23 cellular contexts compared by ENCODE assay signal in genomic region chr4:6723851-6724250, GRCh38. TPM values are rescaled to one million over a fixed set of nuclear protein-coding genes. Genes with fewer than 3 reads are reported as not detected.
A peak's percentile ranks its signal among the peaks of the same experiment; 100 is the strongest.
DNase-seq lines count a peak whose midpoint lies in the region; ATAC-seq, FAIRE-seq and TF ChIP-seq lines count a peak whose summit lies in the region.
"Had no signal": no experiment of that assay in that cellular context is flagged by ENCODE, and none has a peak within 500 bp of the region (broad histone marks: within the 10 kb centered on the region; RNA-seq: fewer than 3 reads in every experiment).

No MANE protein-coding gene starts in this region.

- peaks cover 3% of the 10 kb centered on the region for H3K36me3 Mint-ChIP-seq in activated naive CD4-positive, alpha-beta T cell treated with anti-CD3 and anti-CD28 coated beads, Interleukin-2, amount 10 ng/mL, durations not matched to agents 7 days and 5 days
- H3K36me3 Mint-ChIP-seq: IgD-negative memory B cell had no signal

- 89 to 94% (median 92%) methylated on average over 6 to 8 of the region's 8 CpGs for WGBS in adrenal gland, 4 donors
- WGBS in HepG2 (ENCODE audit: low lambda C conversion rate) = 27% methylated on average over 3 of the region's 8 CpGs
- WGBS in smooth muscle cell (ENCODE audit: low lambda C conversion rate) = 91% methylated on average over 8 of the region's 8 CpGs

- in situ Hi-C loops in HepG2 (cut with HindIII; ENCODE audit: extremely low pct_ligation_motif_present, low pct_unique_long_range_greater_than_20kb) = loop anchor here (5.0 kb wide), 1 partner anchor 153 kb away; no protein-coding TSS in a partner anchor

- H3K4me3 Mint-ChIP-seq in activated naive CD4-positive, alpha-beta T cell treated with anti-CD3 and anti-CD28 coated beads, Interleukin-2, amount 10 ng/mL, durations not matched to agents 7 days and 5 days = no peak overlapping the region
- H3K4me3 Mint-ChIP-seq: CD8-positive, alpha-beta memory T cell; HFFc6; IgD-negative memory B cell had no signal

- 0 out of 2 replicates have a peak, but pooled peaks have one; percentile 17 for TF ChIP-seq RAD21 in HepG2 (CRISPR knock-in tag; IDR thresholded peaks at IDR 0.05)

- peaks cover 7% of the 10 kb centered on the region for H4K20me1 ChIP-seq in BLaER1
- H4K20me1 ChIP-seq in HepG2 (ENCODE audit: insufficient read depth, low read length) = no peaks in the 10 kb centered on the region
- H4K20me1 ChIP-seq in smooth muscle cell (ENCODE audit: low read depth) = no peaks in the 10 kb centered on the region

- BruUV-seq in HepG2 (replicated peaks; lab: Mats Ljungman, UMichigan) = no TSS peak

- H2AFZ ChIP-seq in HepG2 (ENCODE audit: low read length) = no peak overlapping the region
- no peak overlapping the region for H2AFZ ChIP-seq in smooth muscle cell (ENCODE audit: low read depth)

- H3K27ac ChIP-seq in BLaER1 (peak overlapping the region; percentile 22; the same call in 1 of the 2 replicates), adrenal gland (peak overlapping the region in 3 of 5 donors; percentile 26 to 82 (median 74)), HepG2 (ENCODE audit: extremely low read length, insufficient read depth, low read length) (no peak overlapping the region), smooth muscle cell (ENCODE audit: low read depth) (peak overlapping the region; percentile 81)
- H3K27ac ChIP-seq: BLaER1 treated with 17β-estradiol and CSF1 and Interleukin-3, amounts not matched to agents 10 nM and 100 nM had no signal

- H3K4me1 Mint-ChIP-seq in activated naive CD4-positive, alpha-beta T cell treated with anti-CD3 and anti-CD28 coated beads, Interleukin-2, amount 10 ng/mL, durations not matched to agents 7 days and 5 days = peaks cover 27% of the 10 kb centered on the region

- no peak for TF ChIP-seq EP300 in HepG2 (IDR thresholded peaks at IDR 0.05; ENCODE audit: low read depth in 2 of 2, low read length in 2 of 2)
- no peak for TF ChIP-seq EP300 in HepG2 (CRISPR knock-in tag; IDR thresholded peaks at IDR 0.05; ENCODE audit: borderline replicate concordance)

- no peak overlapping the region for H3K27ac Mint-ChIP-seq in activated naive CD4-positive, alpha-beta T cell treated with anti-CD3 and anti-CD28 coated beads, Interleukin-2, amount 10 ng/mL, durations not matched to agents 7 days and 5 days
- H3K27ac Mint-ChIP-seq: CD8-positive, alpha-beta memory T cell; IgD-negative memory B cell had no signal

- no peaks in the 10 kb centered on the region for H3K36me3 ChIP-seq in BLaER1
- H3K36me3 ChIP-seq in adrenal gland (replicated peaks in 1 of 2) = no peaks in the 10 kb centered on the region
- H3K36me3 ChIP-seq in HepG2 (replicated peaks in 1 of 2; ENCODE audit: control insufficient read depth in 1 of 2, insufficient read depth in 2 of 2, low read length in 2 of 2) = no peaks in the 10 kb centered on the region
- H3K36me3 ChIP-seq in smooth muscle cell (ENCODE audit: low read depth) = no peaks in the 10 kb centered on the region
- H3K36me3 ChIP-seq: BLaER1 treated with 17β-estradiol and CSF1 and Interleukin-3, amounts not matched to agents 10 nM and 100 nM had no signal

- peak in 1 of 7 donors; percentile 22 for DNase-seq in adrenal gland
- DNase-seq in HepG2 (ENCODE audit: low spot score) = no peak
- DNase-seq in smooth muscle cell (lab: John Stamatoyannopoulos, UW; ENCODE audit: unreplicated experiment) = no peak
- DNase-seq in activated naive CD4-positive, alpha-beta T cell treated with anti-CD3 and anti-CD28 coated beads, Interleukin-2, amount 10 ng/mL, durations not matched to agents 7 days and 5 days = no peak
- no peak for DNase-seq in effector CD8-positive, alpha-beta T cell (lab: John Stamatoyannopoulos, UW)
- DNase-seq in NCI-H774 (lab: John Stamatoyannopoulos, UW) = no peak
- no peak for DNase-seq in activated naive CD4-positive, alpha-beta T cell (lab: John Stamatoyannopoulos, UW)
- DNase-seq: 8988T; CD8-positive, alpha-beta memory T cell; COR-L47; DMS 273 treated with DMSO at 0.1 percent for 48 hours; DMS53; DND-41; EL; GOT3; H7 had no signal

- intact Hi-C loops in adrenal gland (cut with DNase I) (loop anchor here (5.0 to 10.0 kb wide), 3 partner anchors 51 to 353 kb away; no protein-coding TSS in a partner anchor), HepG2 (cut with micrococcal nuclease; ENCODE audit: unreplicated experiment) (loop anchor here (5.0 kb wide), 1 partner anchor 38 kb away; no protein-coding TSS in a partner anchor)

- H3K9me3 Mint-ChIP-seq in activated naive CD4-positive, alpha-beta T cell treated with anti-CD3 and anti-CD28 coated beads, Interleukin-2, amount 10 ng/mL, durations not matched to agents 7 days and 5 days = no peaks in the 10 kb centered on the region
- H3K9me3 Mint-ChIP-seq: CD8-positive, alpha-beta memory T cell; IgD-negative memory B cell had no signal

- no peak for TF ChIP-seq POLR2A in adrenal gland (IDR thresholded peaks at IDR 0.05)
- TF ChIP-seq POLR2A in HepG2 (IDR thresholded peaks at IDR 0.05; ENCODE audit: insufficient read depth in 1 of 2, low read depth in 2 of 2, low read length in 2 of 2) = no peak

- H3K4me3 ChIP-seq in BLaER1 = no peak overlapping the region
- H3K4me3 ChIP-seq in adrenal gland = no peak overlapping the region
- 0 out of 6 replicates have a peak overlapping the region, but pooled peaks of 1 of the 3 experiments have one; percentile 20 for H3K4me3 ChIP-seq in HepG2 (replicated peaks in 1 of 3; ENCODE audit: insufficient read depth in 1 of 3, low read depth in 2 of 3, low read length in 3 of 3)
- H3K4me3 ChIP-seq in smooth muscle cell = no peak overlapping the region
- H3K4me3 ChIP-seq: BLaER1 treated with 17β-estradiol and CSF1 and Interleukin-3, amounts not matched to agents 10 nM and 100 nM; GM12878 had no signal

- peaks cover 51% of the 10 kb centered on the region for H3K4me1 ChIP-seq in BLaER1
- peaks cover 4 to 17% of the 10 kb centered on the region in 2 donors for H3K4me1 ChIP-seq in adrenal gland (replicated peaks in 1 of 2)
- H3K4me1 ChIP-seq in HepG2 (ENCODE audit: insufficient read depth, low read length) = peaks cover 67% of the 10 kb centered on the region
- H3K4me1 ChIP-seq in smooth muscle cell (ENCODE audit: low read depth) = peaks cover 10% of the 10 kb centered on the region

- FAIRE-seq in HepG2 (lab: Jason Lieb, UNC) = peak; percentile 65
- FAIRE-seq: GM12878 had no signal

- CTCF ChIA-PET in HepG2 (lab: Yijun Ruan, JAX; ENCODE audit: low intra/inter-chr PET ratio, low total read pairs) = interaction anchor here (1.2 kb wide), 1 partner anchor 150 kb away, joined by 3 read pairs; no protein-coding TSS in a partner anchor
- CTCF ChIA-PET in activated naive CD4-positive, alpha-beta T cell treated with anti-CD3 and anti-CD28 coated beads, Interleukin-2, amount 10 ng/mL, durations not matched to agents 7 days and 5 days (lab: Charles Lee) = interaction anchor here (1.0 to 1.3 kb wide), 3 partner anchors 60 to 347 kb away, joined by 3 to 6 read pairs (median 3); no protein-coding TSS in a partner anchor

- H3K79me2 ChIP-seq in HepG2 (ENCODE audit: insufficient read depth, low read length) = no peaks in the 10 kb centered on the region
- H3K79me2 ChIP-seq in smooth muscle cell (ENCODE audit: low read depth) = no peaks in the 10 kb centered on the region

- H3K9ac ChIP-seq in BLaER1 (no peak overlapping the region), HepG2 (ENCODE audit: insufficient read depth, low read depth, low read length) (no peak overlapping the region), smooth muscle cell (ENCODE audit: low read depth) (peak overlapping the region; percentile 47)

- no peaks in the 10 kb centered on the region for H3K27me3 ChIP-seq in BLaER1
- no peaks in the 10 kb centered on the region for H3K27me3 ChIP-seq in adrenal gland
- H3K27me3 ChIP-seq in HepG2 (ENCODE audit: control insufficient read depth in 1 of 2, insufficient read depth in 2 of 2, low read length in 2 of 2) = no peaks in the 10 kb centered on the region
- H3K27me3 ChIP-seq in smooth muscle cell (ENCODE audit: low read depth) = no peaks in the 10 kb centered on the region
- H3K27me3 ChIP-seq: BLaER1 treated with 17β-estradiol and CSF1 and Interleukin-3, amounts not matched to agents 10 nM and 100 nM had no signal

- ATAC-seq in HepG2 = peak; percentile 74
- ATAC-seq: GM12878, HCT116 had no signal

- H3K4me2 ChIP-seq in BLaER1 (no peak overlapping the region), HepG2 (ENCODE audit: low read depth, low read length) (peak overlapping the region; percentile 38), smooth muscle cell (no peak overlapping the region)
- H3K4me2 ChIP-seq: BLaER1 treated with 17β-estradiol and CSF1 and Interleukin-3, amounts not matched to agents 10 nM and 100 nM had no signal

- peaks cover 6% of the 10 kb centered on the region for H3F3A ChIP-seq in smooth muscle cell (ENCODE audit: low read depth)

- H3K27me3 Mint-ChIP-seq in activated naive CD4-positive, alpha-beta T cell treated with anti-CD3 and anti-CD28 coated beads, Interleukin-2, amount 10 ng/mL, durations not matched to agents 7 days and 5 days = peaks cover 7% of the 10 kb centered on the region
- H3K27me3 Mint-ChIP-seq: CD8-positive, alpha-beta memory T cell; IgD-negative memory B cell had no signal

- POLR2A ChIA-PET in HepG2 (lab: Yijun Ruan, JAX) = interaction anchor here (1.2 to 1.3 kb wide), 3 partner anchors 9 to 50 kb away, joined by 4 read pairs; a partner anchor contains a TSS

- H3K9me3 ChIP-seq in BLaER1 (no peaks in the 10 kb centered on the region), adrenal gland (replicated peaks in 1 of 3) (no peaks in the 10 kb centered on the region), HepG2 (ENCODE audit: low read length) (no peaks in the 10 kb centered on the region), smooth muscle cell (replicated peaks; ENCODE audit: low read depth) (no peaks in the 10 kb centered on the region)
- H3K9me3 ChIP-seq: BLaER1 treated with 17β-estradiol and CSF1 and Interleukin-3, amounts not matched to agents 10 nM and 100 nM had no signal

- TF ChIP-seq CTCF in adrenal gland (IDR thresholded peaks at IDR 0.05) = no peak
- TF ChIP-seq CTCF in HepG2 (CRISPR knock-in tag; IDR thresholded peaks at IDR 0.05) = no peak
- no peak for TF ChIP-seq CTCF in smooth muscle cell (IDR thresholded peaks at IDR 0.05; ENCODE audit: borderline replicate concordance, insufficient read depth, poor library complexity, severe bottlenecking)

RNA-seq across cellular contexts. Expression of gene BLOC1S4, which starts 7.9 kb away (rescaled TPM):
- 10 to 100 TPM; 16.8 to 31.7 (median 20.9) TPM for total RNA-seq in adrenal gland
- polyA plus RNA-seq in adrenal gland = 10 to 100 TPM in 1 of 3 donors, 1 to 10 TPM in 2; 6.5 to 10.8 (median 8.9) TPM
- total RNA-seq in HepG2 (2016; rRNA removed; fragmentation: Illumina TruSeq; extraction: Trizol) = 18.7 and 20.9 TPM in 2 replicates
- 4.7 and 6.1 TPM in 2 replicates for total RNA-seq in HepG2 (2016; cell fraction: cytosol; rRNA removed; fragmentation: Illumina TruSeq; extraction: Trizol; ENCODE audit: low read depth)
- total RNA-seq in HepG2 (2016; cell fraction: insoluble cytoplasmic fraction; rRNA removed; fragmentation: Illumina TruSeq; extraction: Trizol) = 19.1 and 20.1 TPM in 2 replicates
- total RNA-seq in HepG2 (2016; cell fraction: membrane; rRNA removed; fragmentation: Illumina TruSeq; extraction: Trizol) = 11.7 and 12.0 TPM in 2 replicates
- total RNA-seq in HepG2 (2016; cell fraction: nucleus; rRNA removed; fragmentation: Illumina TruSeq; extraction: Trizol) = 7.6 and 7.9 TPM in 2 replicates
- polyA plus RNA-seq in HepG2 (2011; rRNA removed) = 15.5 and 17.6 TPM in 2 replicates
- polyA plus RNA-seq in HepG2 (2011; cell fraction: cytosol; rRNA removed) = 19.4 and 26.2 TPM in 2 replicates
- 9.3 and 10.5 TPM in 2 replicates for polyA plus RNA-seq in HepG2 (2011; cell fraction: nucleus; rRNA removed)
- polyA plus RNA-seq in HepG2 (2012) = 10.5 and 11.1 TPM in 2 replicates
- 3.6 and 4.1 TPM in 2 replicates for polyA plus RNA-seq in HepG2 (2016; cell fraction: cytosol; fragmentation: Illumina TruSeq; extraction: Trizol; ENCODE audit: low read depth)
- 22.2 and 23.4 TPM in 2 replicates for polyA plus RNA-seq in HepG2 (2016; cell fraction: insoluble cytoplasmic fraction; fragmentation: Illumina TruSeq; extraction: Trizol; ENCODE audit: low read depth)
- 7.5 and 8.0 TPM in 2 replicates for polyA plus RNA-seq in HepG2 (2016; cell fraction: membrane; fragmentation: Illumina TruSeq; extraction: Trizol; ENCODE audit: low read depth)
- polyA plus RNA-seq in HepG2 (2016; cell fraction: nucleus; fragmentation: Illumina TruSeq; extraction: Trizol; ENCODE audit: insufficient read depth, low read depth) = 10.3 and 14.0 TPM in 2 replicates
- 5.1 and 16.2 TPM in 2 replicates for polyA minus RNA-seq in HepG2 (2011; rRNA and poly(A)+ RNA removed; ENCODE audit: low replicate concordance)
- polyA minus RNA-seq in HepG2 (2011; cell fraction: cytosol; rRNA and poly(A)+ RNA removed) = 9.3 and 9.9 TPM in 2 replicates
- polyA minus RNA-seq in HepG2 (2011; cell fraction: nucleus; rRNA and poly(A)+ RNA removed) = 5.5 and 7.0 TPM in 2 replicates
- total RNA-seq in smooth muscle cell = 20.6 and 21.8 TPM in 2 replicates
- 39.8 and 41.8 TPM in 2 replicates for polyA plus RNA-seq in smooth muscle cell

RNA-seq across cellular contexts. Expression of gene MRFAP1L1, which starts 14.2 kb away (rescaled TPM):
- total RNA-seq in adrenal gland (10 to 100 TPM; 53.8 to 90.5 (median 60.9) TPM), HepG2 (2016; rRNA removed; fragmentation: Illumina TruSeq; extraction: Trizol) (76.6 and 124 TPM in 2 replicates), smooth muscle cell (67.1 and 70.2 TPM in 2 replicates)
- polyA plus RNA-seq in adrenal gland (10 to 100 TPM; 53.0 to 98.5 (median 74.4) TPM), HepG2 (2011; rRNA removed) (39.9 and 44.8 TPM in 2 replicates), smooth muscle cell (46.2 and 48.9 TPM in 2 replicates)
- 12.0 and 14.9 TPM in 2 replicates for total RNA-seq in HepG2 (2016; cell fraction: cytosol; rRNA removed; fragmentation: Illumina TruSeq; extraction: Trizol; ENCODE audit: low read depth)
- total RNA-seq in HepG2 (2016; cell fraction: insoluble cytoplasmic fraction; rRNA removed; fragmentation: Illumina TruSeq; extraction: Trizol) = 82.6 and 130 TPM in 2 replicates
- total RNA-seq in HepG2 (2016; cell fraction: membrane; rRNA removed; fragmentation: Illumina TruSeq; extraction: Trizol) = 36.1 and 39.2 TPM in 2 replicates
- total RNA-seq in HepG2 (2016; cell fraction: nucleus; rRNA removed; fragmentation: Illumina TruSeq; extraction: Trizol) = 35.4 and 41.2 TPM in 2 replicates
- 29.0 and 43.5 TPM in 2 replicates for polyA plus RNA-seq in HepG2 (2011; cell fraction: cytosol; rRNA removed)
- 12.5 and 20.0 TPM in 2 replicates for polyA plus RNA-seq in HepG2 (2011; cell fraction: nucleus; rRNA removed)
- 55.6 and 62.7 TPM in 2 replicates for polyA plus RNA-seq in HepG2 (2012)
- 6.5 and 6.6 TPM in 2 replicates for polyA plus RNA-seq in HepG2 (2016; cell fraction: cytosol; fragmentation: Illumina TruSeq; extraction: Trizol; ENCODE audit: low read depth)
- polyA plus RNA-seq in HepG2 (2016; cell fraction: insoluble cytoplasmic fraction; fragmentation: Illumina TruSeq; extraction: Trizol; ENCODE audit: low read depth) = 143 and 162 TPM in 2 replicates
- polyA plus RNA-seq in HepG2 (2016; cell fraction: membrane; fragmentation: Illumina TruSeq; extraction: Trizol; ENCODE audit: low read depth) = 21.2 and 21.7 TPM in 2 replicates
- 60.2 and 60.7 TPM in 2 replicates for polyA plus RNA-seq in HepG2 (2016; cell fraction: nucleus; fragmentation: Illumina TruSeq; extraction: Trizol; ENCODE audit: insufficient read depth, low read depth)
- 10.4 and 12.8 TPM in 2 replicates for polyA minus RNA-seq in HepG2 (2011; rRNA and poly(A)+ RNA removed; ENCODE audit: low replicate concordance)
- polyA minus RNA-seq in HepG2 (2011; cell fraction: cytosol; rRNA and poly(A)+ RNA removed) = 13.6 and 15.5 TPM in 2 replicates
- 16.1 and 16.2 TPM in 2 replicates for polyA minus RNA-seq in HepG2 (2011; cell fraction: nucleus; rRNA and poly(A)+ RNA removed)

RNA-seq across cellular contexts. Expression of gene S100P, which starts 30.2 kb away (rescaled TPM):
- total RNA-seq in adrenal gland (1 to 10 TPM in 1 of 8 donors, under 1 TPM in 3, not detected in 4; 0.42 to 1.0 (median 0.76) TPM), HepG2 (2016; rRNA removed; fragmentation: Illumina TruSeq; extraction: Trizol) (278 and 348 TPM in 2 replicates), smooth muscle cell (1.3 and 4.0 TPM in 2 replicates)
- polyA plus RNA-seq in adrenal gland (1 to 10 TPM in 1 of 3 donors, under 1 TPM in 1, not detected in 1; 0.84 to 1.0 TPM), HepG2 (2011; rRNA removed) (1,649 and 1,898 TPM in 2 replicates), smooth muscle cell (6.6 and 27.3 TPM in 2 replicates)
- total RNA-seq in HepG2 (2016; cell fraction: cytosol; rRNA removed; fragmentation: Illumina TruSeq; extraction: Trizol; ENCODE audit: low read depth) = 36.9 and 39.1 TPM in 2 replicates
- total RNA-seq in HepG2 (2016; cell fraction: insoluble cytoplasmic fraction; rRNA removed; fragmentation: Illumina TruSeq; extraction: Trizol) = 251 and 366 TPM in 2 replicates
- 71.8 and 83.2 TPM in 2 replicates for total RNA-seq in HepG2 (2016; cell fraction: membrane; rRNA removed; fragmentation: Illumina TruSeq; extraction: Trizol)
- 84.8 and 90.9 TPM in 2 replicates for total RNA-seq in HepG2 (2016; cell fraction: nucleus; rRNA removed; fragmentation: Illumina TruSeq; extraction: Trizol)
- 422 and 472 TPM in 2 replicates for polyA plus RNA-seq in HepG2 (2011; cell fraction: cytosol; rRNA removed)
- 82.9 and 122 TPM in 2 replicates for polyA plus RNA-seq in HepG2 (2011; cell fraction: nucleus; rRNA removed)
- polyA plus RNA-seq in HepG2 (2012) = 700 and 2,334 TPM in 2 replicates
- 30.5 and 35.0 TPM in 2 replicates for polyA plus RNA-seq in HepG2 (2016; cell fraction: cytosol; fragmentation: Illumina TruSeq; extraction: Trizol; ENCODE audit: low read depth)
- polyA plus RNA-seq in HepG2 (2016; cell fraction: insoluble cytoplasmic fraction; fragmentation: Illumina TruSeq; extraction: Trizol; ENCODE audit: low read depth) = 150 and 168 TPM in 2 replicates
- 38.8 and 42.8 TPM in 2 replicates for polyA plus RNA-seq in HepG2 (2016; cell fraction: membrane; fragmentation: Illumina TruSeq; extraction: Trizol; ENCODE audit: low read depth)
- polyA plus RNA-seq in HepG2 (2016; cell fraction: nucleus; fragmentation: Illumina TruSeq; extraction: Trizol; ENCODE audit: insufficient read depth, low read depth) = 79.1 and 81.3 TPM in 2 replicates
- 151 and 198 TPM in 2 replicates for polyA minus RNA-seq in HepG2 (2011; rRNA and poly(A)+ RNA removed; ENCODE audit: low replicate concordance)
- 87.0 and 146 TPM in 2 replicates for polyA minus RNA-seq in HepG2 (2011; cell fraction: cytosol; rRNA and poly(A)+ RNA removed)
- polyA minus RNA-seq in HepG2 (2011; cell fraction: nucleus; rRNA and poly(A)+ RNA removed) = 37.3 and 51.0 TPM in 2 replicates
- total RNA-seq: G401, H7, HFFc6 had no signal
- polyA plus RNA-seq: GM12878, IgD-negative memory B cell had no signal

RNA-seq across cellular contexts. Expression of gene KIAA0232, which starts 58.7 kb away (rescaled TPM):
- 10 to 100 TPM; 21.0 to 45.2 (median 28.1) TPM for total RNA-seq in adrenal gland
- polyA plus RNA-seq in adrenal gland = 10 to 100 TPM in 1 of 3 donors, 1 to 10 TPM in 2; 7.3 to 27.1 (median 8.3) TPM
- total RNA-seq in HepG2 (2016; rRNA removed; fragmentation: Illumina TruSeq; extraction: Trizol) = 17.1 and 24.1 TPM in 2 replicates
- total RNA-seq in HepG2 (2016; cell fraction: cytosol; rRNA removed; fragmentation: Illumina TruSeq; extraction: Trizol; ENCODE audit: low read depth) = 10.8 and 11.4 TPM in 2 replicates
- 17.2 and 22.3 TPM in 2 replicates for total RNA-seq in HepG2 (2016; cell fraction: insoluble cytoplasmic fraction; rRNA removed; fragmentation: Illumina TruSeq; extraction: Trizol)
- total RNA-seq in HepG2 (2016; cell fraction: membrane; rRNA removed; fragmentation: Illumina TruSeq; extraction: Trizol) = 11.9 and 12.9 TPM in 2 replicates
- 25.6 and 32.5 TPM in 2 replicates for total RNA-seq in HepG2 (2016; cell fraction: nucleus; rRNA removed; fragmentation: Illumina TruSeq; extraction: Trizol)
- polyA plus RNA-seq in HepG2 (2011; rRNA removed) = 7.8 and 8.1 TPM in 2 replicates
- polyA plus RNA-seq in HepG2 (2011; cell fraction: cytosol; rRNA removed) = 3.8 and 5.9 TPM in 2 replicates
- 9.7 and 12.4 TPM in 2 replicates for polyA plus RNA-seq in HepG2 (2011; cell fraction: nucleus; rRNA removed)
- 10.7 and 10.9 TPM in 2 replicates for polyA plus RNA-seq in HepG2 (2012)
- polyA plus RNA-seq in HepG2 (2016; cell fraction: cytosol; fragmentation: Illumina TruSeq; extraction: Trizol; ENCODE audit: low read depth) = 0.92 and 1.4 TPM in 2 replicates
- polyA plus RNA-seq in HepG2 (2016; cell fraction: insoluble cytoplasmic fraction; fragmentation: Illumina TruSeq; extraction: Trizol; ENCODE audit: low read depth) = 13.7 and 13.8 TPM in 2 replicates
- 2.4 and 2.8 TPM in 2 replicates for polyA plus RNA-seq in HepG2 (2016; cell fraction: membrane; fragmentation: Illumina TruSeq; extraction: Trizol; ENCODE audit: low read depth)
- 20.4 and 20.5 TPM in 2 replicates for polyA plus RNA-seq in HepG2 (2016; cell fraction: nucleus; fragmentation: Illumina TruSeq; extraction: Trizol; ENCODE audit: insufficient read depth, low read depth)
- 22.4 and 23.8 TPM in 2 replicates for polyA minus RNA-seq in HepG2 (2011; rRNA and poly(A)+ RNA removed; ENCODE audit: low replicate concordance)
- 6.6 and 9.1 TPM in 2 replicates for polyA minus RNA-seq in HepG2 (2011; cell fraction: cytosol; rRNA and poly(A)+ RNA removed)
- 29.7 and 41.5 TPM in 2 replicates for polyA minus RNA-seq in HepG2 (2011; cell fraction: nucleus; rRNA and poly(A)+ RNA removed)
- 16.6 and 36.0 TPM in 2 replicates for total RNA-seq in smooth muscle cell
- polyA plus RNA-seq in smooth muscle cell = 8.4 and 9.5 TPM in 2 replicates
